ENCODE assay signal across 8 cellular contexts in the genomic region with DNA sequence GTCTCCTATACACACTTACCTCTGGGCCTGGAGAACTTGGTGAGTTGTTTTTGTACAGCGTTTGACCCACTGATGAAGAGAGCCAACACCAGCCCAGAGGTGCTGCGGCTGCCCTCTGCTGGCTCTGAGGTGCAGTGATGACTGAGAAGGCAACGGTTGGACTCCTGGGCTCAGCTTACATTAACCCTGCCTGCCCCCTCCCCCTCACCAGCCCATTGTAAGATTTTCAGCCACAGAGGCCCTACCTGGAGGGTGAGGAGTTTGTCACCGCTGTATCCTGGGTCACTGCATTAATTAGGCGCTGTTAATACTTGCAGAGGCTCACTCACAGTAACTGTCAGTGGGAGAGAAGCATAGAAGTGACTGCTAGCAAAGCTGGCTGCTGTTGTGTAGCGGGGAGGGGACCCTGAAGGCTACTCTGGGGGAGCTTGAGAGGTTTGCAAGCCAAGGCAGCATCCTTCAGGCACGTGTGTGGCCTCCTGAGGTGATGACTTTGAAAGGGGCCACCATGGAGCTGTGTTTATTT. TPM values are rescaled to one million over a fixed set of nuclear protein-coding genes. Genes with fewer than 3 reads are reported as not detected.
DNase-seq lines count a peak whose midpoint lies in the region; ATAC-seq and TF ChIP-seq lines count a peak whose summit lies in the region.

No MANE protein-coding gene starts in this region.

- no peak for ATAC-seq in HG03520 (IDR thresholded peaks at IDR 0.05; ENCODE audit: unreplicated experiment)

- no peak overlapping the region for H3K4me3 ChIP-seq in WI38 (ENCODE audit: low read depth, low read length)
- no peak overlapping the region for H3K4me3 ChIP-seq in cardiac fibroblast (replicated peaks in 1 of 2; ENCODE audit: low read depth in 2 of 2, low read length in 2 of 2)
- H3K4me3 ChIP-seq in kidney epithelial cell (ENCODE audit: low read depth, low read length), result no peak overlapping the region

- no peak overlapping the region for H3K27ac ChIP-seq in C4-2B

- H3K27me3 ChIP-seq in kidney epithelial cell (ENCODE audit: control insufficient read depth, insufficient read depth, low read length), result no peaks in the 10 kb centered on the region

- no peaks in the 10 kb centered on the region for H3K36me3 ChIP-seq in kidney epithelial cell (ENCODE audit: control insufficient read depth, insufficient read depth, low read length)

- TF ChIP-seq CTCF in C4-2B (conservative IDR thresholded peaks at IDR 0.05) (peak; percentile 89), GM20000 (IDR thresholded peaks at IDR 0.05; ENCODE audit: extremely low read depth, missing control alignments) (peak; percentile 67), WI38 (IDR thresholded peaks at IDR 0.05; ENCODE audit: low read depth, low read length) (peak; percentile 95), cardiac fibroblast (IDR thresholded peaks at IDR 0.05; ENCODE audit: low read depth, low read length) (peak; percentile 97), kidney epithelial cell (IDR thresholded peaks at IDR 0.05; ENCODE audit: insufficient read depth, low read length, poor library complexity, severe bottlenecking) (peak; percentile 91)

- DNase-seq in GM20000 (ENCODE audit: low spot score), result peak; percentile 61
- DNase-seq in NCI-H1105 treated with DMSO at 0.1 percent for 48 hours (lab: John Stamatoyannopoulos, UW), result peak; percentile 55
- peak; percentile 79 to 86 for DNase-seq in cardiac fibroblast (ENCODE audit: low read depth in 2 of 2)
- no peak for DNase-seq in kidney epithelial cell (ENCODE audit: low read depth)
- peak; percentile 56 to 57 for DNase-seq in stimulated activated CD4-positive, alpha-beta T cell treated with anti-CD3 and anti-CD28 coated beads, Interleukin-2, amount 100 ng/mL, for 48 hours

RNA-seq across cellular contexts. Expression of gene ANKRD2, which starts 18.9 kb away (rescaled TPM):
- 0.08 TPM in 1 of 2 replicates, not detected in the other for total RNA-seq in kidney epithelial cell

RNA-seq across cellular contexts. Expression of gene HOGA1, which starts 30.6 kb away (rescaled TPM):
- total RNA-seq in kidney epithelial cell, result 3.4 and 5.1 TPM in 2 replicates

RNA-seq across cellular contexts. Expression of gene C10orf62, which starts 35.9 kb away (rescaled TPM):
- not detected in 2 replicates for total RNA-seq in kidney epithelial cell

RNA-seq across cellular contexts. Expression of gene UBTD1, which starts 54.9 kb away (rescaled TPM):
- 32.5 and 44.4 TPM in 2 replicates for total RNA-seq in kidney epithelial cell

RNA-seq across cellular contexts. Expression of gene MMS19, which starts 55.4 kb away (rescaled TPM):
- 85.2 and 111 TPM in 2 replicates for total RNA-seq in kidney epithelial cell
